8 cellular contexts compared by ENCODE assay signal in genomic region chr3:377158-377561, GRCh38.
DNase-seq lines count a peak whose midpoint lies in the region; ATAC-seq and TF ChIP-seq lines count a peak whose summit lies in the region.

No MANE protein-coding gene starts in this region.

- H3K9me3 Mint-ChIP-seq in memory B cell, result no peaks in the 10 kb centered on the region

- in situ Hi-C loops in GM23248 (cut with MboI), result no loop called here

- no peaks in the 10 kb centered on the region for H3K36me3 ChIP-seq in GM23248 (ENCODE audit: low read depth)

- 19 to 28% methylated on average over 3 of the region's 3 CpGs for WGBS in GM23248 (ENCODE audit: low coverage in 1 of 2, low lambda C conversion rate in 2 of 2, missing lambda C conversion rate in 2 of 2), 2 experiments

- no peak overlapping the region for H3K9ac ChIP-seq in GM23248

- H3K27ac Mint-ChIP-seq in memory B cell, result no peak overlapping the region

- H3K27me3 ChIP-seq in GM23248 (replicated peaks; ENCODE audit: insufficient read depth), result no peaks in the 10 kb centered on the region

- no peaks in the 10 kb centered on the region for H3K9me3 ChIP-seq in GM23248 (ENCODE audit: low read depth)

- peak; percentile 51 for ATAC-seq in memory B cell (ENCODE audit: low read depth)

- peaks cover 3% of the 10 kb centered on the region for H3K27me3 Mint-ChIP-seq in memory B cell

- TF ChIP-seq CTCF in GM10248 (IDR thresholded peaks at IDR 0.05; ENCODE audit: control extremely low read depth, extremely low read depth, low read depth, missing control alignments) (peak; percentile 53), WI38 (IDR thresholded peaks at IDR 0.05; ENCODE audit: low read depth, low read length) (peak; percentile 21; the same call in 1 of the 2 replicates)

- peak; percentile 15 for DNase-seq in GM10248 (ENCODE audit: extremely low spot score)
- DNase-seq in GM23248, result peak; percentile 48
- DNase-seq in NAMALWA (ENCODE audit: low spot score), result peak; percentile 65
- DNase-seq in memory B cell (ENCODE audit: low spot score in 2 of 2), result peak in 1 of 2 donors; percentile 12
- DNase-seq in AG08395 (ENCODE audit: low spot score), result no peak
- DNase-seq in activated CD8-positive, alpha-beta memory T cell treated with anti-CD3 and anti-CD28 coated beads, Interleukin-2, amount 50 U/mL, for 48 hours, result no peak
- no peak for DNase-seq in effector CD4-positive, alpha-beta T cell

- H3K36me3 Mint-ChIP-seq in memory B cell, result no peaks in the 10 kb centered on the region

- H3K4me1 ChIP-seq in GM23248 (ENCODE audit: insufficient read depth), result no peaks in the 10 kb centered on the region

- no peak overlapping the region for H3K27ac ChIP-seq in GM23248

- no peaks in the 10 kb centered on the region for H3F3A ChIP-seq in GM23248 (ENCODE audit: insufficient read depth)

- H3K9me2 ChIP-seq in GM23248 (ENCODE audit: insufficient read depth), result no peaks in the 10 kb centered on the region

- no peaks in the 10 kb centered on the region for H4K20me1 ChIP-seq in GM23248 (ENCODE audit: insufficient read depth)

- peaks cover 4% of the 10 kb centered on the region for H3K4me1 Mint-ChIP-seq in memory B cell

- CTCF ChIA-PET in GM10248 (lab: Yijun Ruan, JAX), result interaction anchor here (1.0 to 5.1 kb wide), 3 partner anchors 15 to 23 kb away, joined by 3 to 28 read pairs (median 8); no protein-coding TSS in a partner anchor

- H3K4me3 ChIP-seq in GM23248 (no peak overlapping the region), WI38 (ENCODE audit: low read depth, low read length) (peak overlapping the region; percentile 28; the same call in 1 of the 2 replicates)

- no peak overlapping the region for H3K4me2 ChIP-seq in GM23248 (ENCODE audit: unreplicated experiment)

- no peaks in the 10 kb centered on the region for H3K79me2 ChIP-seq in GM23248 (ENCODE audit: insufficient read depth)

- H2AFZ ChIP-seq in GM23248, result no peak overlapping the region

- H3K4me3 Mint-ChIP-seq in memory B cell, result peak overlapping the region; percentile 0

- POLR2A ChIA-PET in GM10248 (lab: Yijun Ruan, JAX), result no interaction called here

Comparison
In these comparisons a context has a peak if more than half of its experiments do, and no peak if none do; other contexts are left out.
1. DNase-seq: peak in GM10248 (single experiment), GM23248 (single experiment) and NAMALWA (single experiment); none in AG08395 (single experiment), activated CD8-positive, alpha-beta memory T cell treated with anti-CD3 and anti-CD28 coated beads, Interleukin-2, amount 50 U/mL, for 48 hours (single experiment) and effector CD4-positive, alpha-beta T cell (single experiment).